Comparison of ENCODE assay signal across 11 cellular contexts in genomic region chr17:32504166-32504990, GRCh38. TPM values are rescaled to one million over a fixed set of nuclear protein-coding genes. Genes with fewer than 3 reads are reported as not detected.
DNase-seq lines count a peak whose midpoint lies in the region; ATAC-seq and TF ChIP-seq lines count a peak whose summit lies in the region.
"Had no signal": no experiment of that assay in that cellular context is flagged by ENCODE, and none has a peak within 500 bp of the region (broad histone marks: within the 10 kb centered on the region; RNA-seq: fewer than 3 reads in every experiment).

No MANE protein-coding gene starts in this region.

- no peak overlapping the region for H3K9ac ChIP-seq in PC-3 (ENCODE audit: low read length)

- no peaks in the 10 kb centered on the region for H3K79me2 ChIP-seq in PC-3 (ENCODE audit: low read length)

- in situ Hi-C loops in transverse colon (cut with MboI; ENCODE audit: low pct_ligation_motif_present in 1 of 4, low pct_unique_long_range_greater_than_20kb in 1 of 4, low sequenced_read_pairs in 3 of 4), result no loop called here

- H3K4me2 ChIP-seq in PC-3 (ENCODE audit: low read length), result no peak overlapping the region

- no peak overlapping the region for H2AFZ ChIP-seq in PC-3 (ENCODE audit: low read length)

- 81 to 85% methylated on average over 14 to 16 of the region's 18 CpGs for WGBS in esophagus squamous epithelium, 2 donors
- WGBS in transverse colon (ENCODE audit: low coverage in 1 of 2), 2 donors, result 87 to 88% methylated on average over 5 to 17 of the region's 18 CpGs

- H3F3A ChIP-seq in PC-3 (ENCODE audit: low read length, unreplicated experiment), result no peaks in the 10 kb centered on the region

- H3K9me3 ChIP-seq in PC-3 (ENCODE audit: low read length), result no peaks in the 10 kb centered on the region
- H3K9me3 ChIP-seq in esophagus squamous epithelium, result no peaks in the 10 kb centered on the region
- no peaks in the 10 kb centered on the region for H3K9me3 ChIP-seq in transverse colon

- DNase-seq in activated naive CD4-positive, alpha-beta T cell treated with Interleukin-2 at 50 U/mL for 16 hours, result peak; percentile 28
- DNase-seq in activated naive CD4-positive, alpha-beta T cell (lab: John Stamatoyannopoulos, UW), result no peak
- DNase-seq in PC-3 (no peak), esophagus squamous epithelium (lab: John Stamatoyannopoulos, UW) (no peak), transverse colon (no peak), cerebellar nuclear complex (lab: John Stamatoyannopoulos, UW) (no peak), foreskin keratinocyte (no peak)
- DNase-seq: kidney had no signal

- POLR2A ChIA-PET in PC-3 (lab: Charles Lee; ENCODE audit: unreplicated experiment), result no interaction called here

- TF ChIP-seq CTCF in PC-3 (conservative IDR thresholded peaks at IDR 0.05; ENCODE audit: low read depth, low read length) (no peak), esophagus squamous epithelium (IDR thresholded peaks at IDR 0.05) (no peak), transverse colon (IDR thresholded peaks at IDR 0.05) (no peak), foreskin keratinocyte (conservative IDR thresholded peaks at IDR 0.05) (no peak)

- no peaks in the 10 kb centered on the region for H3K36me3 ChIP-seq in PC-3 (ENCODE audit: low read depth, low read length)
- H3K36me3 ChIP-seq in esophagus squamous epithelium, result no peaks in the 10 kb centered on the region
- no peaks in the 10 kb centered on the region for H3K36me3 ChIP-seq in transverse colon

- CTCF ChIA-PET in PC-3 (lab: Charles Lee), result no interaction called here

- H3K4me3 ChIP-seq in PC-3 (ENCODE audit: low read length) (no peak overlapping the region), esophagus squamous epithelium (no peak overlapping the region), transverse colon (no peak overlapping the region)
- H3K4me3 ChIP-seq: SK-N-MC had no signal

- H3K27ac ChIP-seq in PC-3 (ENCODE audit: low read length) (no peak overlapping the region), esophagus squamous epithelium (peak overlapping the region; percentile 69 to 87 (median 79)), transverse colon (peak overlapping the region; percentile 36 to 71 (median 62)), foreskin keratinocyte (no peak overlapping the region)
- H3K27ac ChIP-seq: C4-2B, SK-N-MC had no signal

- BruUV-seq in PC-3 (replicated peaks; lab: Mats Ljungman, UMichigan), result no TSS peak

- no peaks in the 10 kb centered on the region for H3K9me2 ChIP-seq in PC-3 (replicated peaks; ENCODE audit: low read length)

- no peak for TF ChIP-seq EP300 in transverse colon (IDR thresholded peaks at IDR 0.05; ENCODE audit: low read depth)

- no peaks in the 10 kb centered on the region for H3K27me3 ChIP-seq in PC-3 (ENCODE audit: low read length)
- H3K27me3 ChIP-seq in esophagus squamous epithelium, result no peaks in the 10 kb centered on the region
- H3K27me3 ChIP-seq in transverse colon, result no peaks in the 10 kb centered on the region
- H3K27me3 ChIP-seq in foreskin keratinocyte, result no peaks in the 10 kb centered on the region

- H4K20me1 ChIP-seq in PC-3 (ENCODE audit: low read length), result no peaks in the 10 kb centered on the region

- H3K4me1 ChIP-seq in PC-3 (ENCODE audit: insufficient read depth, low read length), result peaks cover 21% of the 10 kb centered on the region
- H3K4me1 ChIP-seq in esophagus squamous epithelium, result peaks cover 10 to 32% (median 27%) of the 10 kb centered on the region in 3 donors
- peaks cover 0 to 12% (median 3%) of the 10 kb centered on the region in 4 donors for H3K4me1 ChIP-seq in transverse colon
- H3K4me1 ChIP-seq in foreskin keratinocyte, result peaks cover 11% of the 10 kb centered on the region

- peak; percentile 53; the same call in 1 of the 2 replicates for ATAC-seq in PC-3
- no peak for ATAC-seq in HG02610 (IDR thresholded peaks at IDR 0.05; ENCODE audit: unreplicated experiment)
- ATAC-seq in foreskin keratinocyte, result no peak

- TF ChIP-seq POLR2A in esophagus squamous epithelium (IDR thresholded peaks at IDR 0.05), result no peak
- TF ChIP-seq POLR2A in transverse colon (IDR thresholded peaks at IDR 0.05), result no peak

- intact Hi-C loops in PC-3 (cut with micrococcal nuclease) (no loop called here), esophagus squamous epithelium (cut with DNase I) (no loop called here), transverse colon (cut with DNase I; ENCODE audit: low total_unique reads) (no loop called here)

RNA-seq across cellular contexts. Expression of gene CDK5R1, which starts 17.6 kb away (rescaled TPM):
- total RNA-seq in PC-3 (2014; rRNA removed), result 1.7 and 3.0 TPM in 2 replicates
- total RNA-seq in esophagus squamous epithelium, result 10 to 100 TPM in 2 of 4 donors, 1 to 10 TPM in 2; 5.7 to 12.1 (median 10.7) TPM
- 10 to 100 TPM in 1 of 4 donors, 1 to 10 TPM in 3; 1.3 to 41.2 (median 2.4) TPM for total RNA-seq in transverse colon
- 9.5 and 11.8 TPM in 2 replicates for total RNA-seq in foreskin keratinocyte
- polyA plus RNA-seq in foreskin keratinocyte, result 4.5 and 4.9 TPM in 2 replicates

Comparison
In these comparisons a context has a peak if more than half of its experiments do, and no peak if none do; other contexts are left out.
1. H3K27ac ChIP-seq: peak in esophagus squamous epithelium (4 of 4) and transverse colon (4 of 4); none in PC-3 (single experiment) and foreskin keratinocyte (single experiment).